Comparison of ENCODE assay signal across 1 cellular context in the genomic region with DNA sequence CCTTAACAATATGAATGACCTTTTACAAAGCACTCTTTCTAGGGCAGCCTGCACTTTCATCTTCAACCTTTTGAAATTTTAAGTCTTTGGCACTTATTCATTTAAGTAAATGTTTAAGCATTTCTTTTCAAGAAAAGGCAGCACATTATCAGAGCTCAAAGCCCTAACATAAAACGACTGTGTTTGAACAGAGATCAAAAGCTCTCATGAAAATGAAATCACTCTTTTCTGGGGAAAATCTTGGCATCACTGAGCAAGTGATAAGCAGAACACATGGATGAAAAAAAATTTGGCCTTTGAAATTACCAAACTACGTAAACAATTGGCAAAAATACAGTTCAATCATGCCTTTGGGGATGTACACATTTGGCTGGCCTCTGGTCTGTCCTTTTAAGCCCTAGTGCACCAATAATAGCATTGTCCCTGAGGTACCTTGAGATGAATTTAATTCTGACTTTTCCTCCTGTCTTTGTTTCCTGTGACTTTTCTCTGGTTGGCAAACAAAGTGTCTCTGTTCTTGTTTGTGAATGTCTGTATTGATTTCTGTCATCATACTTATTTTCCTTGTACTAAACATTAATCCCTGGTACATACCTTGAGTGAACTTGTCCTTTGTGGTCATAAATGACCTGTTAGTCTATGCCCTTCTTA.
TF ChIP-seq lines count a peak whose summit lies in the region.

No MANE protein-coding gene starts in this region.

TF ChIP-seq in HepG2, 621 proteins besides CTCF, POLR2A, EP300 and RAD21 (continued from another document and continues in another):
- TF ChIP-seq, protein P1, sequence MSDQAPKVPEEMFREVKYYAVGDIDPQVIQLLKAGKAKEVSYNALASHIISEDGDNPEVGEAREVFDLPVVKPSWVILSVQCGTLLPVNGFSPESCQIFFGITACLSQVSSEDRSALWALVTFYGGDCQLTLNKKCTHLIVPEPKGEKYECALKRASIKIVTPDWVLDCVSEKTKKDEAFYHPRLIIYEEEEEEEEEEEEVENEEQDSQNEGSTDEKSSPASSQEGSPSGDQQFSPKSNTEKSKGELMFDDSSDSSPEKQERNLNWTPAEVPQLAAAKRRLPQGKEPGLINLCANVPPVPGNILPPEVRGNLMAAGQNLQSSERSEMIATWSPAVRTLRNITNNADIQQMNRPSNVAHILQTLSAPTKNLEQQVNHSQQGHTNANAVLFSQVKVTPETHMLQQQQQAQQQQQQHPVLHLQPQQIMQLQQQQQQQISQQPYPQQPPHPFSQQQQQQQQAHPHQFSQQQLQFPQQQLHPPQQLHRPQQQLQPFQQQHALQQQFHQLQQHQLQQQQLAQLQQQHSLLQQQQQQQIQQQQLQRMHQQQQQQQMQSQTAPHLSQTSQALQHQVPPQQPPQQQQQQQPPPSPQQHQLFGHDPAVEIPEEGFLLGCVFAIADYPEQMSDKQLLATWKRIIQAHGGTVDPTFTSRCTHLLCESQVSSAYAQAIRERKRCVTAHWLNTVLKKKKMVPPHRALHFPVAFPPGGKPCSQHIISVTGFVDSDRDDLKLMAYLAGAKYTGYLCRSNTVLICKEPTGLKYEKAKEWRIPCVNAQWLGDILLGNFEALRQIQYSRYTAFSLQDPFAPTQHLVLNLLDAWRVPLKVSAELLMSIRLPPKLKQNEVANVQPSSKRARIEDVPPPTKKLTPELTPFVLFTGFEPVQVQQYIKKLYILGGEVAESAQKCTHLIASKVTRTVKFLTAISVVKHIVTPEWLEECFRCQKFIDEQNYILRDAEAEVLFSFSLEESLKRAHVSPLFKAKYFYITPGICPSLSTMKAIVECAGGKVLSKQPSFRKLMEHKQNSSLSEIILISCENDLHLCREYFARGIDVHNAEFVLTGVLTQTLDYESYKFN (CRISPR knock-in tag; conservative IDR thresholded peaks at IDR 0.05), result peak; percentile 92
- peak; percentile 64; the same call in 1 of the 2 replicates for TF ChIP-seq NR2C2 (CRISPR knock-in tag; IDR thresholded peaks at IDR 0.05; ENCODE audit: borderline replicate concordance)
- TF ChIP-seq FOSL1 (CRISPR knock-in tag; IDR thresholded peaks at IDR 0.05; ENCODE audit: borderline replicate concordance), result peak; percentile 53; the same call in 1 of the 2 replicates
- TF ChIP-seq ZMYM2 (CRISPR knock-in tag; IDR thresholded peaks at IDR 0.05), result 0 out of 2 replicates have a peak, but pooled peaks have one; percentile 18
- peak; percentile 38; the same call in 1 of the 2 replicates for TF ChIP-seq DMAP1 (CRISPR knock-in tag; IDR thresholded peaks at IDR 0.05)
- TF ChIP-seq, protein P2, sequence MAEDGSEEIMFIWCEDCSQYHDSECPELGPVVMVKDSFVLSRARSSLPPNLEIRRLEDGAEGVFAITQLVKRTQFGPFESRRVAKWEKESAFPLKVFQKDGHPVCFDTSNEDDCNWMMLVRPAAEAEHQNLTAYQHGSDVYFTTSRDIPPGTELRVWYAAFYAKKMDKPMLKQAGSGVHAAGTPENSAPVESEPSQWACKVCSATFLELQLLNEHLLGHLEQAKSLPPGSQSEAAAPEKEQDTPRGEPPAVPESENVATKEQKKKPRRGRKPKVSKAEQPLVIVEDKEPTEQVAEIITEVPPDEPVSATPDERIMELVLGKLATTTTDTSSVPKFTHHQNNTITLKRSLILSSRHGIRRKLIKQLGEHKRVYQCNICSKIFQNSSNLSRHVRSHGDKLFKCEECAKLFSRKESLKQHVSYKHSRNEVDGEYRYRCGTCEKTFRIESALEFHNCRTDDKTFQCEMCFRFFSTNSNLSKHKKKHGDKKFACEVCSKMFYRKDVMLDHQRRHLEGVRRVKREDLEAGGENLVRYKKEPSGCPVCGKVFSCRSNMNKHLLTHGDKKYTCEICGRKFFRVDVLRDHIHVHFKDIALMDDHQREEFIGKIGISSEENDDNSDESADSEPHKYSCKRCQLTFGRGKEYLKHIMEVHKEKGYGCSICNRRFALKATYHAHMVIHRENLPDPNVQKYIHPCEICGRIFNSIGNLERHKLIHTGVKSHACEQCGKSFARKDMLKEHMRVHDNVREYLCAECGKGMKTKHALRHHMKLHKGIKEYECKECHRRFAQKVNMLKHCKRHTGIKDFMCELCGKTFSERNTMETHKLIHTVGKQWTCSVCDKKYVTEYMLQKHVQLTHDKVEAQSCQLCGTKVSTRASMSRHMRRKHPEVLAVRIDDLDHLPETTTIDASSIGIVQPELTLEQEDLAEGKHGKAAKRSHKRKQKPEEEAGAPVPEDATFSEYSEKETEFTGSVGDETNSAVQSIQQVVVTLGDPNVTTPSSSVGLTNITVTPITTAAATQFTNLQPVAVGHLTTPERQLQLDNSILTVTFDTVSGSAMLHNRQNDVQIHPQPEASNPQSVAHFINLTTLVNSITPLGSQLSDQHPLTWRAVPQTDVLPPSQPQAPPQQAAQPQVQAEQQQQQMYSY (CRISPR knock-in tag; IDR thresholded peaks at IDR 0.05), result no peak
- TF ChIP-seq, protein P3, sequence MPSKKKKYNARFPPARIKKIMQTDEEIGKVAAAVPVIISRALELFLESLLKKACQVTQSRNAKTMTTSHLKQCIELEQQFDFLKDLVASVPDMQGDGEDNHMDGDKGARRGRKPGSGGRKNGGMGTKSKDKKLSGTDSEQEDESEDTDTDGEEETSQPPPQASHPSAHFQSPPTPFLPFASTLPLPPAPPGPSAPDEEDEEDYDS (CRISPR knock-in tag; IDR thresholded peaks at IDR 0.05), result peak; percentile 54; the same call in 1 of the 2 replicates
- TF ChIP-seq, protein P4, sequence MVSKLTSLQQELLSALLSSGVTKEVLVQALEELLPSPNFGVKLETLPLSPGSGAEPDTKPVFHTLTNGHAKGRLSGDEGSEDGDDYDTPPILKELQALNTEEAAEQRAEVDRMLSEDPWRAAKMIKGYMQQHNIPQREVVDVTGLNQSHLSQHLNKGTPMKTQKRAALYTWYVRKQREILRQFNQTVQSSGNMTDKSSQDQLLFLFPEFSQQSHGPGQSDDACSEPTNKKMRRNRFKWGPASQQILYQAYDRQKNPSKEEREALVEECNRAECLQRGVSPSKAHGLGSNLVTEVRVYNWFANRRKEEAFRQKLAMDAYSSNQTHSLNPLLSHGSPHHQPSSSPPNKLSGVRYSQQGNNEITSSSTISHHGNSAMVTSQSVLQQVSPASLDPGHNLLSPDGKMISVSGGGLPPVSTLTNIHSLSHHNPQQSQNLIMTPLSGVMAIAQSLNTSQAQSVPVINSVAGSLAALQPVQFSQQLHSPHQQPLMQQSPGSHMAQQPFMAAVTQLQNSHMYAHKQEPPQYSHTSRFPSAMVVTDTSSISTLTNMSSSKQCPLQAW (CRISPR knock-in tag; IDR thresholded peaks at IDR 0.05), result peak; percentile 38; the same call in 1 of the 2 replicates
- 0 out of 2 replicates have a peak, but pooled peaks have one; percentile 40 for TF ChIP-seq ZNF747 (CRISPR knock-in tag; IDR thresholded peaks at IDR 0.05; ENCODE audit: borderline replicate concordance)
- TF ChIP-seq MED1 (CRISPR knock-in tag; IDR thresholded peaks at IDR 0.05), result peak; percentile 91
- TF ChIP-seq KMT2B (CRISPR knock-in tag; IDR thresholded peaks at IDR 0.05), result peak; percentile 10; the same call in 1 of the 2 replicates
- TF ChIP-seq SIX4 (CRISPR knock-in tag; IDR thresholded peaks at IDR 0.05), result peak; percentile 36
- TF ChIP-seq HNRNPH1 (optimal IDR thresholded peaks at IDR 0.05; ENCODE audit: low read depth, low read length), result no peak
- TF ChIP-seq, protein P5, sequence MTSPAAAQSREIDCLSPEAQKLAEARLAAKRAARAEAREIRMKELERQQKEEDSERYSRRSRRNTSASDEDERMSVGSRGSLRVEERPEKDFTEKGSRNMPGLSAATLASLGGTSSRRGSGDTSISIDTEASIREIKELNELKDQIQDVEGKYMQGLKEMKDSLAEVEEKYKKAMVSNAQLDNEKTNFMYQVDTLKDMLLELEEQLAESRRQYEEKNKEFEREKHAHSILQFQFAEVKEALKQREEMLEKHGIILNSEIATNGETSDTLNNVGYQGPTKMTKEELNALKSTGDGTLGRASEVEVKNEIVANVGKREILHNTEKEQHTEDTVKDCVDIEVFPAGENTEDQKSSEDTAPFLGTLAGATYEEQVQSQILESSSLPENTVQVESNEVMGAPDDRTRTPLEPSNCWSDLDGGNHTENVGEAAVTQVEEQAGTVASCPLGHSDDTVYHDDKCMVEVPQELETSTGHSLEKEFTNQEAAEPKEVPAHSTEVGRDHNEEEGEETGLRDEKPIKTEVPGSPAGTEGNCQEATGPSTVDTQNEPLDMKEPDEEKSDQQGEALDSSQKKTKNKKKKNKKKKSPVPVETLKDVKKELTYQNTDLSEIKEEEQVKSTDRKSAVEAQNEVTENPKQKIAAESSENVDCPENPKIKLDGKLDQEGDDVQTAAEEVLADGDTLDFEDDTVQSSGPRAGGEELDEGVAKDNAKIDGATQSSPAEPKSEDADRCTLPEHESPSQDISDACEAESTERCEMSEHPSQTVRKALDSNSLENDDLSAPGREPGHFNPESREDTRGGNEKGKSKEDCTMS (CRISPR knock-in tag; conservative IDR thresholded peaks at IDR 0.05), result no peak
- TF ChIP-seq, protein P6, sequence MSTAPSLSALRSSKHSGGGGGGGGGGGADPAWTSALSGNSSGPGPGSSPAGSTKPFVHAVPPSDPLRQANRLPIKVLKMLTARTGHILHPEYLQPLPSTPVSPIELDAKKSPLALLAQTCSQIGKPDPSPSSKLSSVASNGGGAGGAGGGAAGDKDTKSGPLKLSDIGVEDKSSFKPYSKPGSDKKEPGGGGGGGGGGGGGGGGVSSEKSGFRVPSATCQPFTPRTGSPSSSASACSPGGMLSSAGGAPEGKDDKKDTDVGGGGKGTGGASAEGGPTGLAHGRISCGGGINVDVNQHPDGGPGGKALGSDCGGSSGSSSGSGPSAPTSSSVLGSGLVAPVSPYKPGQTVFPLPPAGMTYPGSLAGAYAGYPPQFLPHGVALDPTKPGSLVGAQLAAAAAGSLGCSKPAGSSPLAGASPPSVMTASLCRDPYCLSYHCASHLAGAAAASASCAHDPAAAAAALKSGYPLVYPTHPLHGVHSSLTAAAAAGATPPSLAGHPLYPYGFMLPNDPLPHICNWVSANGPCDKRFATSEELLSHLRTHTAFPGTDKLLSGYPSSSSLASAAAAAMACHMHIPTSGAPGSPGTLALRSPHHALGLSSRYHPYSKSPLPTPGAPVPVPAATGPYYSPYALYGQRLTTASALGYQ (CRISPR knock-in tag; IDR thresholded peaks at IDR 0.05), result peak; percentile 97
- peak; percentile 94 for TF ChIP-seq CBFB (CRISPR knock-in tag; IDR thresholded peaks at IDR 0.05)
- TF ChIP-seq, protein P7, sequence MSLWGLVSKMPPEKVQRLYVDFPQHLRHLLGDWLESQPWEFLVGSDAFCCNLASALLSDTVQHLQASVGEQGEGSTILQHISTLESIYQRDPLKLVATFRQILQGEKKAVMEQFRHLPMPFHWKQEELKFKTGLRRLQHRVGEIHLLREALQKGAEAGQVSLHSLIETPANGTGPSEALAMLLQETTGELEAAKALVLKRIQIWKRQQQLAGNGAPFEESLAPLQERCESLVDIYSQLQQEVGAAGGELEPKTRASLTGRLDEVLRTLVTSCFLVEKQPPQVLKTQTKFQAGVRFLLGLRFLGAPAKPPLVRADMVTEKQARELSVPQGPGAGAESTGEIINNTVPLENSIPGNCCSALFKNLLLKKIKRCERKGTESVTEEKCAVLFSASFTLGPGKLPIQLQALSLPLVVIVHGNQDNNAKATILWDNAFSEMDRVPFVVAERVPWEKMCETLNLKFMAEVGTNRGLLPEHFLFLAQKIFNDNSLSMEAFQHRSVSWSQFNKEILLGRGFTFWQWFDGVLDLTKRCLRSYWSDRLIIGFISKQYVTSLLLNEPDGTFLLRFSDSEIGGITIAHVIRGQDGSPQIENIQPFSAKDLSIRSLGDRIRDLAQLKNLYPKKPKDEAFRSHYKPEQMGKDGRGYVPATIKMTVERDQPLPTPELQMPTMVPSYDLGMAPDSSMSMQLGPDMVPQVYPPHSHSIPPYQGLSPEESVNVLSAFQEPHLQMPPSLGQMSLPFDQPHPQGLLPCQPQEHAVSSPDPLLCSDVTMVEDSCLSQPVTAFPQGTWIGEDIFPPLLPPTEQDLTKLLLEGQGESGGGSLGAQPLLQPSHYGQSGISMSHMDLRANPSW (CRISPR knock-in tag; IDR thresholded peaks at IDR 0.05; ENCODE audit: borderline replicate concordance), result peak; percentile 87; the same call in 1 of the 2 replicates
- TF ChIP-seq ZNF652 (CRISPR knock-in tag; IDR thresholded peaks at IDR 0.05; ENCODE audit: borderline replicate concordance, low read depth), result peak; percentile 67; the same call in 1 of the 2 replicates
- TF ChIP-seq FOXK1 (CRISPR knock-in tag; IDR thresholded peaks at IDR 0.05; ENCODE audit: borderline replicate concordance, low read depth), result peak; percentile 58; the same call in 1 of the 2 replicates
- TF ChIP-seq SMAD3 (CRISPR knock-in tag; IDR thresholded peaks at IDR 0.05), result peak; percentile 36; the same call in 1 of the 2 replicates
- peak; percentile 22; the same call in 1 of the 2 replicates for TF ChIP-seq SP5 (CRISPR knock-in tag; IDR thresholded peaks at IDR 0.05; ENCODE audit: borderline replicate concordance, low read depth)
- no peak for TF ChIP-seq MXD4 (CRISPR knock-in tag; IDR thresholded peaks at IDR 0.05)
- TF ChIP-seq KAT2B (IDR thresholded peaks at IDR 0.05; ENCODE audit: borderline replicate concordance, low read depth, low read length), result peak; percentile 50; the same call in 1 of the 2 replicates
- TF ChIP-seq, protein P8, sequence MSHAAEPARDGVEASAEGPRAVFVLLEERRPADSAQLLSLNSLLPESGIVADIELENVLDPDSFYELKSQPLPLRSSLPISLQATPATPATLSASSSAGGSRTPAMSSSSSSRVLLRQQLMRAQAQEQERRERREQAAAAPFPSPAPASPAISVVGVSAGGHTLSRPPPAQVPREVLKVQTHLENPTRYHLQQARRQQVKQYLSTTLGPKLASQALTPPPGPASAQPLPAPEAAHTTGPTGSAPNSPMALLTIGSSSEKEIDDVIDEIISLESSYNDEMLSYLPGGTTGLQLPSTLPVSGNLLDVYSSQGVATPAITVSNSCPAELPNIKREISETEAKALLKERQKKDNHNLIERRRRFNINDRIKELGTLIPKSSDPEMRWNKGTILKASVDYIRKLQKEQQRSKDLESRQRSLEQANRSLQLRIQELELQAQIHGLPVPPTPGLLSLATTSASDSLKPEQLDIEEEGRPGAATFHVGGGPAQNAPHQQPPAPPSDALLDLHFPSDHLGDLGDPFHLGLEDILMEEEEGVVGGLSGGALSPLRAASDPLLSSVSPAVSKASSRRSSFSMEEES (CRISPR knock-in tag; IDR thresholded peaks at IDR 0.05), result peak; percentile 59; the same call in 1 of the 2 replicates
- TF ChIP-seq ETV6 (CRISPR knock-in tag; conservative IDR thresholded peaks at IDR 0.05), result no peak
- 0 out of 2 replicates have a peak, but pooled peaks have one; percentile 38 for TF ChIP-seq SMARCC2 (IDR thresholded peaks at IDR 0.05)
- peak; percentile 98 for TF ChIP-seq BCL6 (CRISPR knock-in tag; IDR thresholded peaks at IDR 0.05)
- TF ChIP-seq GABPB1 (CRISPR knock-in tag; IDR thresholded peaks at IDR 0.05), result no peak
- peak; percentile 97 for TF ChIP-seq GATA4 (IDR thresholded peaks at IDR 0.05; ENCODE audit: borderline replicate concordance, low read depth)
